8 cellular contexts compared by ENCODE assay signal in genomic region chr6:35449287-35449881, GRCh38. TPM values are rescaled to one million over a fixed set of nuclear protein-coding genes. Genes with fewer than 3 reads are reported as not detected.
DNase-seq lines count a peak whose midpoint lies in the region; ATAC-seq, FAIRE-seq and TF ChIP-seq lines count a peak whose summit lies in the region.

No MANE protein-coding gene starts in this region.

- peaks cover 32% of the 10 kb centered on the region for H3K4me1 Mint-ChIP-seq in CD14-positive monocyte
- H3K4me1 Mint-ChIP-seq in MCF 10A (ENCODE audit: insufficient read depth, unreplicated experiment): peaks cover 14% of the 10 kb centered on the region

- peak overlapping the region in 1 of 7 donors; percentile 75 for H3K27ac Mint-ChIP-seq in CD14-positive monocyte
- H3K27ac Mint-ChIP-seq in MCF 10A (ENCODE audit: low read depth, unreplicated experiment): no peak overlapping the region

- H4K20me1 ChIP-seq in keratinocyte (ENCODE audit: control insufficient read depth, extremely low read depth, insufficient read depth, low read length): no peaks in the 10 kb centered on the region

- no peak for ATAC-seq in HG03432 (IDR thresholded peaks at IDR 0.05; ENCODE audit: unreplicated experiment)

- DNase-seq in CD14-positive monocyte (ENCODE audit: low spot score) (no peak), GM19240 (ENCODE audit: insufficient read length, low spot score) (peak; percentile 80), NCI-H1105 (lab: John Stamatoyannopoulos, UW) (peak; percentile 67), SHP77 treated with DMSO at 0.1 percent for 48 hours (lab: John Stamatoyannopoulos, UW) (peak; percentile 70), MCF 10A (ENCODE audit: unreplicated experiment) (peak; percentile 74), keratinocyte (ENCODE audit: low read depth, low spot score) (no peak)
- DNase-seq in stimulated activated CD8-positive, alpha-beta memory T cell treated with anti-CD3 and anti-CD28 coated beads, Interleukin-4, amount 100 ng/mL, for 48 hours: peak; percentile 47

- POLR2A ChIA-PET in MCF 10A (lab: Yijun Ruan, JAX): interaction anchor here (1.0 to 4.3 kb wide), 4 partner anchors 19 to 155 kb away, joined by 3 to 41 read pairs (median 7); partner anchors contain the start of genes PPARD and RPL10A

- H3K27me3 ChIP-seq in keratinocyte (ENCODE audit: control insufficient read depth, extremely low read depth, insufficient read depth, low read length): no peaks in the 10 kb centered on the region

- intact Hi-C loops in CD14-positive monocyte (cut with micrococcal nuclease): loop anchor here (1.0 to 5.0 kb wide), 3 partner anchors 107 to 152 kb away; partner anchors contain the start of genes DEF6 (in 2 of the 2) and PPARD (in 1 of the 2)
- intact Hi-C loops in MCF 10A (cut with micrococcal nuclease): loop anchor here (1.0 kb wide), 3 partner anchors 34 to 152 kb away; partner anchors contain the start of genes DEF6 and PPARD

- no peak overlapping the region for H2AFZ ChIP-seq in keratinocyte (ENCODE audit: control insufficient read depth, low read length)

- TF ChIP-seq CTCF in CD14-positive monocyte (IDR thresholded peaks at IDR 0.05) (peak; percentile 78), MCF 10A (IDR thresholded peaks at IDR 0.05; ENCODE audit: unreplicated experiment) (peak; percentile 78), keratinocyte (optimal IDR thresholded peaks at IDR 0.05 in 1 of 3, IDR thresholded peaks at IDR 0.05 in 1 of 3, conservative IDR thresholded peaks at IDR 0.05 in 1 of 3; ENCODE audit: extremely low read depth in 1 of 3, insufficient read depth in 2 of 3, low read length in 3 of 3) (peak; percentile 63 to 68 (median 64))

- CTCF ChIA-PET in MCF 10A (lab: Yijun Ruan, JAX): interaction anchor here (0.6 to 9.4 kb wide), 26 partner anchors 9 to 220 kb away, joined by 3 to 146 read pairs (median 4); partner anchors contain the start of genes DEF6, PPARD and RPL10A

- H3K9me3 ChIP-seq in keratinocyte (ENCODE audit: control insufficient read depth, low read depth, low read length): no peaks in the 10 kb centered on the region

- H3K36me3 Mint-ChIP-seq in CD14-positive monocyte: no peaks in the 10 kb centered on the region
- H3K36me3 Mint-ChIP-seq in MCF 10A (ENCODE audit: insufficient read depth, unreplicated experiment): no peaks in the 10 kb centered on the region

- H3K27me3 Mint-ChIP-seq in CD14-positive monocyte (ENCODE audit: low read depth in 3 of 3) (peaks cover 15 to 32% (median 26%) of the 10 kb centered on the region in 3 donors), MCF 10A (ENCODE audit: insufficient read depth, unreplicated experiment) (no peaks in the 10 kb centered on the region)

- no peak overlapping the region for H3K4me3 ChIP-seq in keratinocyte (ENCODE audit: control insufficient read depth in 2 of 3, extremely low read depth in 1 of 3, insufficient read depth in 2 of 3, low read depth in 1 of 3, low read length in 3 of 3)

- H3K9ac ChIP-seq in keratinocyte (ENCODE audit: control insufficient read depth, extremely low read depth, insufficient read depth, low read length): no peak overlapping the region

- FAIRE-seq in keratinocyte (lab: Jason Lieb, UNC): no peak

- dilution Hi-C loops in keratinocyte (cut with MboI; ENCODE audit: extremely low pct_ligation_motif_present, low sequenced_read_pairs): no loop called here

- H3K9me1 ChIP-seq in keratinocyte (ENCODE audit: control insufficient read depth, extremely low read depth, insufficient read depth, low read length): no peaks in the 10 kb centered on the region

- H3K4me3 Mint-ChIP-seq in CD14-positive monocyte (no peak overlapping the region), MCF 10A (ENCODE audit: unreplicated experiment) (no peak overlapping the region)

- H3K27ac ChIP-seq in keratinocyte (ENCODE audit: control insufficient read depth, insufficient read depth, low read length): no peak overlapping the region

- H3K79me2 ChIP-seq in keratinocyte (ENCODE audit: control insufficient read depth, insufficient read depth, low read length): peaks cover 1% of the 10 kb centered on the region

- H3K9me3 Mint-ChIP-seq in CD14-positive monocyte (peaks cover 0 to 2% (median 0%) of the 10 kb centered on the region in 7 donors), MCF 10A (ENCODE audit: unreplicated experiment) (no peaks in the 10 kb centered on the region)

- BruUV-seq in MCF 10A (replicated peaks; lab: Mats Ljungman, UMichigan): no TSS peak

- H3K4me2 ChIP-seq in keratinocyte (ENCODE audit: control insufficient read depth, extremely low read depth, insufficient read depth, low read depth, low read length): no peak overlapping the region

- peaks cover 23% of the 10 kb centered on the region for H3K4me1 ChIP-seq in keratinocyte (ENCODE audit: control insufficient read depth, extremely low read depth, insufficient read depth, low read length)

- H3K36me3 ChIP-seq in keratinocyte (ENCODE audit: control insufficient read depth in 2 of 2, extremely low read depth in 1 of 2, insufficient read depth in 2 of 2, low read length in 2 of 2): no peaks in the 10 kb centered on the region

RNA-seq across cellular contexts. Expression of gene FANCE, which starts 2.8 kb away (rescaled TPM):
- 1 to 10 TPM; 1.8 to 3.0 TPM for polyA plus RNA-seq in CD14-positive monocyte
- total RNA-seq in MCF 10A (2022): 12.3 and 13.3 TPM in 2 replicates
- 4.2 to 6.4 TPM (median 5.8 TPM) in 3 replicates for polyA plus RNA-seq in keratinocyte
- polyA plus RNA-seq in keratinocyte (2011; ENCODE audit: low read depth): 3.4 TPM
- polyA plus RNA-seq in keratinocyte (2011; cell fraction: cytosol; rRNA removed): 2.8 and 2.9 TPM in 2 replicates
- polyA plus RNA-seq in keratinocyte (2011; cell fraction: nucleus; rRNA removed): 3.0 and 3.4 TPM in 2 replicates
- 3.6 and 12.0 TPM in 2 replicates for polyA plus RNA-seq in keratinocyte (2012; ENCODE audit: low replicate concordance)
- 3.6 to 6.3 TPM (median 4.8 TPM) in 3 replicates for polyA minus RNA-seq in keratinocyte
- polyA minus RNA-seq in keratinocyte (2011; cell fraction: cytosol; rRNA and poly(A)+ RNA removed): 3.3 TPM
- 1.3 and 2.1 TPM in 2 replicates for polyA minus RNA-seq in keratinocyte (2011; cell fraction: nucleus; rRNA and poly(A)+ RNA removed)

RNA-seq across cellular contexts. Expression of gene RPL10A, which starts 18.8 kb away (rescaled TPM):
- polyA plus RNA-seq in CD14-positive monocyte: 100 to 1,000 TPM; 345 to 421 TPM
- 2,403 and 2,457 TPM in 2 replicates for total RNA-seq in MCF 10A (2022)
- 2,190 to 2,462 TPM (median 2,432 TPM) in 3 replicates for polyA plus RNA-seq in keratinocyte
- polyA plus RNA-seq in keratinocyte (2011; ENCODE audit: low read depth): 4,340 TPM
- 2,714 and 3,001 TPM in 2 replicates for polyA plus RNA-seq in keratinocyte (2011; cell fraction: cytosol; rRNA removed)
- 862 and 883 TPM in 2 replicates for polyA plus RNA-seq in keratinocyte (2011; cell fraction: nucleus; rRNA removed)
- 1,886 and 2,313 TPM in 2 replicates for polyA plus RNA-seq in keratinocyte (2012; ENCODE audit: low replicate concordance)
- 1,034 to 1,300 TPM (median 1,230 TPM) in 3 replicates for polyA minus RNA-seq in keratinocyte
- polyA minus RNA-seq in keratinocyte (2011; cell fraction: cytosol; rRNA and poly(A)+ RNA removed): 1,043 TPM
- polyA minus RNA-seq in keratinocyte (2011; cell fraction: nucleus; rRNA and poly(A)+ RNA removed): 233 and 247 TPM in 2 replicates

RNA-seq across cellular contexts. Expression of gene TEAD3, which starts 47.5 kb away (rescaled TPM):
- polyA plus RNA-seq in CD14-positive monocyte: not detected
- total RNA-seq in MCF 10A (2022): 11.1 and 13.3 TPM in 2 replicates
- 5.7 to 11.1 TPM (median 8.0 TPM) in 3 replicates for polyA plus RNA-seq in keratinocyte
- polyA plus RNA-seq in keratinocyte (2011; ENCODE audit: low read depth): 8.6 TPM
- 5.9 and 9.0 TPM in 2 replicates for polyA plus RNA-seq in keratinocyte (2011; cell fraction: cytosol; rRNA removed)
- 22.9 and 27.8 TPM in 2 replicates for polyA plus RNA-seq in keratinocyte (2011; cell fraction: nucleus; rRNA removed)
- polyA plus RNA-seq in keratinocyte (2012; ENCODE audit: low replicate concordance): 13.8 and 24.1 TPM in 2 replicates
- 6.5 to 20.0 TPM (median 6.7 TPM) in 3 replicates for polyA minus RNA-seq in keratinocyte
- polyA minus RNA-seq in keratinocyte (2011; cell fraction: cytosol; rRNA and poly(A)+ RNA removed): 7.1 TPM
- polyA minus RNA-seq in keratinocyte (2011; cell fraction: nucleus; rRNA and poly(A)+ RNA removed): 7.8 and 9.7 TPM in 2 replicates

Comparison
In these comparisons a context has a peak if more than half of its experiments do, and no peak if none do; other contexts are left out.
1. DNase-seq: peak in GM19240 (single experiment), NCI-H1105 (single experiment), SHP77 treated with DMSO at 0.1 percent for 48 hours (single experiment), MCF 10A (single experiment) and stimulated activated CD8-positive, alpha-beta memory T cell treated with anti-CD3 and anti-CD28 coated beads, Interleukin-4, amount 100 ng/mL, for 48 hours (single experiment); none in CD14-positive monocyte (single experiment) and keratinocyte (single experiment).
2. Peak in every context shown above with its lines, with median percentiles within 50 percentile points of each other: CTCF ChIP-seq.